In genomic region chr3:32105291-32106131, GRCh38 we compare ENCODE assay signal across 8 cellular contexts. TPM values are rescaled to one million over a fixed set of nuclear protein-coding genes. Genes with fewer than 3 reads are reported as not detected.
DNase-seq lines count a peak whose midpoint lies in the region; ATAC-seq, FAIRE-seq and TF ChIP-seq lines count a peak whose summit lies in the region.

No MANE protein-coding gene starts in this region.

- H3K4me3 Mint-ChIP-seq in progenitor cell of endocrine pancreas (ENCODE audit: low read depth): peak overlapping the region; percentile 90

- no peak for DNase-seq in GM12865 (ENCODE audit: low read depth)
- peak; percentile 35 for DNase-seq in RCC 7860 (ENCODE audit: low spot score)
- DNase-seq in epithelial cell of esophagus (ENCODE audit: low read depth): peak; percentile 78
- DNase-seq in progenitor cell of endocrine pancreas (ENCODE audit: low spot score, unreplicated experiment): no peak
- no peak for DNase-seq in GM13977 (ENCODE audit: low spot score)
- DNase-seq in COLO668 (lab: John Stamatoyannopoulos, UW; ENCODE audit: unreplicated experiment): no peak

- H3K9me3 Mint-ChIP-seq in progenitor cell of endocrine pancreas (ENCODE audit: low read depth): peaks cover 26% of the 10 kb centered on the region

- FAIRE-seq in RCC 7860 (lab: Jason Lieb, UNC): no peak

- peaks cover 27% of the 10 kb centered on the region for H3K27me3 Mint-ChIP-seq in progenitor cell of endocrine pancreas

- in situ Hi-C loops in GM13977 (cut with MboI; ENCODE audit: low pct_unique_long_range_greater_than_20kb, low sequenced_read_pairs, unreplicated experiment): no loop called here

- peak overlapping the region; percentile 1; the same call in 1 of the 2 replicates for H3K4me3 ChIP-seq in GM12865 (ENCODE audit: low read depth, low read length)
- H3K4me3 ChIP-seq in epithelial cell of esophagus (ENCODE audit: low read length): no peak overlapping the region

- ATAC-seq in GM18517 (IDR thresholded peaks at IDR 0.05; ENCODE audit: unreplicated experiment): no peak
- ATAC-seq in GM19328 (IDR thresholded peaks at IDR 0.05; ENCODE audit: unreplicated experiment): no peak

- H3K4me1 Mint-ChIP-seq in progenitor cell of endocrine pancreas (ENCODE audit: low read depth): peaks cover 12% of the 10 kb centered on the region

- TF ChIP-seq CTCF in GM12865 (IDR thresholded peaks at IDR 0.05; ENCODE audit: insufficient read depth, low read depth, low read length, missing control alignments) (no peak), epithelial cell of esophagus (IDR thresholded peaks at IDR 0.05; ENCODE audit: insufficient read depth, low read depth, low read length, missing control alignments) (no peak), progenitor cell of endocrine pancreas (IDR thresholded peaks at IDR 0.05; ENCODE audit: unreplicated experiment) (no peak), GM13977 (IDR thresholded peaks at IDR 0.05; ENCODE audit: extremely low read depth, insufficient read depth, missing control alignments) (no peak)

- no peak overlapping the region for H3K27ac Mint-ChIP-seq in progenitor cell of endocrine pancreas

- H3K36me3 Mint-ChIP-seq in progenitor cell of endocrine pancreas (ENCODE audit: insufficient read depth): peaks cover 4% of the 10 kb centered on the region

RNA-seq across cellular contexts. Expression of gene GPD1L, which starts 0.9 kb away (rescaled TPM):
- total RNA-seq in progenitor cell of endocrine pancreas: 13.0 and 13.8 TPM in 2 replicates

Comparison
In these comparisons a context has a peak if more than half of its experiments do, and no peak if none do; other contexts are left out.
1. DNase-seq: peak in RCC 7860 (single experiment) and epithelial cell of esophagus (single experiment); none in GM12865 (single experiment), progenitor cell of endocrine pancreas (single experiment), GM13977 (single experiment) and COLO668 (single experiment).